Comparison of ENCODE assay signal across 20 cellular contexts in the genomic region with DNA sequence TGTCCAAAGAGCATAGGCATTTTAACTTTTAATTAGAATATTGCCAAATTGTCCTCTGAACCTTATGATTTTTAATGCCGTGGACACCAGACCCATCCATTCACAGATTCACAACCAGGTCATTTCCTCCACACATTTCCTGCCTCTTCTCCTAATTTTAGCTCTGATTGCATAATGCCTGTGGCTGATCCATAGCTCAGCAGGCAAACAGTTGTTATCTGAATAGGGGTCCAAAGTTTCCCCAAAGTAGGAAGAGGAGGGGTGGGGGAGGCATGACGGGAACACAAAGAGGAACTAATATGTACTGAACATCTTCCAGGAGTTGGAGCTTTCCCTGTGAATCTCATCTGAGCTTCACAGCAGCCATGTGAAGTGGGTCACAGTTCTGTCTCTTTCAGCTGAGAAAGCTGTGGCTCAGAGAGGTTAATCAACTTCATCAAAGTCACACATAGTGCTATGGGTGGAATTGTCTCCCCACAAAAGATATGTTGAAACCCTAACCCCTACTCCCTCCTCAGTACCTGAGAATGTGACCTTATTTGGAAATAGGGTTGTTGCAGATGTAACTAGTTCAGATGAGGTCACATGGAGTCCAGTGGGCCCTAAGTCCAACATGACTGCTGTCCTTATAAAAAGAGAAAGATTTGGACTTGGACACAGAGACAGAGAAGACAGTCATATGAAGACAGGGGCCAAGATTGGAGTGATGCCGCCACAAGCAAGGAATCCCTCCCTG.
DNase-seq lines count a peak whose midpoint lies in the region; ATAC-seq and TF ChIP-seq lines count a peak whose summit lies in the region.
"Had no signal": no experiment of that assay in that cellular context is flagged by ENCODE, and none has a peak within 500 bp of the region (broad histone marks: within the 10 kb centered on the region; RNA-seq: fewer than 3 reads in every experiment).

No MANE protein-coding gene starts in this region.

- H3K27me3 ChIP-seq in BLaER1 treated with 17β-estradiol and CSF1 and Interleukin-3, amounts not matched to agents 10 nM and 100 nM = no peaks in the 10 kb centered on the region
- no peaks in the 10 kb centered on the region for H3K27me3 ChIP-seq in psoas muscle (ENCODE audit: insufficient read depth in 3 of 3, low read length in 2 of 3)
- H3K27me3 ChIP-seq: BE2C had no signal

- no peaks in the 10 kb centered on the region for H4K20me1 ChIP-seq in BLaER1 treated with 17β-estradiol and CSF1 and Interleukin-3, amounts not matched to agents 10 nM and 100 nM

- H3K4me3 ChIP-seq in BLaER1 treated with 17β-estradiol and CSF1 and Interleukin-3, amounts not matched to agents 10 nM and 100 nM = no peak overlapping the region
- H3K4me3 ChIP-seq in psoas muscle = no peak overlapping the region

- peak overlapping the region in 4 of 11 experiments; percentile 33 to 53 (median 48); a peak in 6 of 22 replicates for H3K27ac ChIP-seq in BLaER1 treated with 17β-estradiol and CSF1 and Interleukin-3, amounts not matched to agents 10 nM and 100 nM
- H3K27ac ChIP-seq in psoas muscle = peak overlapping the region; percentile 80

- peak; percentile 74 for ATAC-seq in left lobe of liver
- ATAC-seq in psoas muscle = peak in 3 of 4 donors; percentile 14 to 39 (median 17)
- no peak for ATAC-seq in T-cell (replicated peaks in 1 of 4)
- ATAC-seq: PC-3 had no signal

- H3K9me3 ChIP-seq in BLaER1 treated with 17β-estradiol and CSF1 and Interleukin-3, amounts not matched to agents 10 nM and 100 nM (replicated peaks in 1 of 11) = peaks cover 7 to 21% (median 9%) of the 10 kb centered on the region in 11 experiments; a peak in 20 of 22 replicates
- H3K9me3 ChIP-seq in psoas muscle = no peaks in the 10 kb centered on the region
- H3K9me3 ChIP-seq: BE2C had no signal

- H3K4me3 Mint-ChIP-seq in T-cell = no peak overlapping the region
- no peak overlapping the region for H3K4me3 Mint-ChIP-seq in MCF 10A (ENCODE audit: unreplicated experiment)
- H3K4me3 Mint-ChIP-seq: CD4-positive, alpha-beta T cell had no signal

- no peak overlapping the region for H3K27ac Mint-ChIP-seq in T-cell
- no peak overlapping the region for H3K27ac Mint-ChIP-seq in MCF 10A (ENCODE audit: low read depth, unreplicated experiment)
- H3K27ac Mint-ChIP-seq: CD4-positive, alpha-beta T cell had no signal

- POLR2A ChIA-PET in T-cell (lab: Charles Lee) (no interaction called here), MCF 10A (lab: Yijun Ruan, JAX) (no interaction called here)

- H3K4me1 Mint-ChIP-seq in T-cell (no peaks in the 10 kb centered on the region), MCF 10A (ENCODE audit: insufficient read depth, unreplicated experiment) (no peaks in the 10 kb centered on the region)

- TF ChIP-seq CTCF in psoas muscle (IDR thresholded peaks at IDR 0.05) (no peak), MCF 10A (IDR thresholded peaks at IDR 0.05; ENCODE audit: unreplicated experiment) (no peak)

- H3K27me3 Mint-ChIP-seq in T-cell (peaks cover 7 to 11% of the 10 kb centered on the region in 2 donors), MCF 10A (ENCODE audit: insufficient read depth, unreplicated experiment) (no peaks in the 10 kb centered on the region)

- H3K4me1 ChIP-seq in BLaER1 treated with 17β-estradiol and CSF1 and Interleukin-3, amounts not matched to agents 10 nM and 100 nM = peaks cover 12 to 33% (median 23%) of the 10 kb centered on the region in 10 experiments
- peaks cover 25% of the 10 kb centered on the region for H3K4me1 ChIP-seq in psoas muscle
- H3K4me1 ChIP-seq: BE2C had no signal

- no peaks in the 10 kb centered on the region for H3K36me3 ChIP-seq in BLaER1 treated with 17β-estradiol and CSF1 and Interleukin-3, amounts not matched to agents 10 nM and 100 nM
- H3K36me3 ChIP-seq in psoas muscle (ENCODE audit: insufficient read depth in 1 of 2, low read depth in 1 of 2) = no peaks in the 10 kb centered on the region
- H3K36me3 ChIP-seq: BE2C had no signal

- CTCF ChIA-PET in T-cell (lab: Charles Lee) (interaction anchor here in 1 of 2 donors (0.7 kb wide), 1 partner anchor 1152 kb away, joined by 13 read pairs; no protein-coding TSS in a partner anchor), MCF 10A (lab: Yijun Ruan, JAX) (no interaction called here)

- H3K9me3 Mint-ChIP-seq in T-cell = peaks cover 0 to 13% (median 6%) of the 10 kb centered on the region in 3 donors
- H3K9me3 Mint-ChIP-seq in MCF 10A (ENCODE audit: unreplicated experiment) = no peaks in the 10 kb centered on the region

- H3K36me3 Mint-ChIP-seq in T-cell (no peaks in the 10 kb centered on the region), MCF 10A (ENCODE audit: insufficient read depth, unreplicated experiment) (peaks cover 5% of the 10 kb centered on the region)

- BruUV-seq in MCF 10A (replicated peaks; lab: Mats Ljungman, UMichigan) = no TSS peak

- DNase-seq in SKM-1 (lab: John Stamatoyannopoulos, UW; ENCODE audit: unreplicated experiment) = peak; percentile 17
- DNase-seq in left lobe of liver (ENCODE audit: low spot score) = no peak
- no peak for DNase-seq in psoas muscle
- no peak for DNase-seq in T-cell
- DNase-seq in MCF 10A (ENCODE audit: unreplicated experiment) = no peak
- no peak for DNase-seq in dermis blood vessel endothelial cell
- no peak for DNase-seq in activated T-cell treated with anti-CD3 and anti-CD28 coated beads, Interleukin-2, amount 50 U/mL, for 1 hour
- DNase-seq: 8988T; ACHN; BE2C; CD4-positive, alpha-beta T cell; Karpas-422; NCI-H1105 treated with DMSO at 0.1 percent for 48 hours; NCI-H146; NCI-H2029; NCI-H446 treated with DMSO at 0.1 percent for 48 hours; NCI-H526; NK-92 treated with Interleukin-12 subunit alpha and Interleukin-12 subunit beta, amount 100 ng/mL, for 24 hours; PC-3 had no signal

- H3K4me2 ChIP-seq in BLaER1 treated with 17β-estradiol and CSF1 and Interleukin-3, amounts not matched to agents 10 nM and 100 nM = peak overlapping the region; percentile 51 to 82 (median 67)

- 11 to 35% (median 28%) methylated on average over 3 of the region's 3 CpGs for WGBS in psoas muscle, 3 donors

- peak overlapping the region in 1 of 11 experiments; percentile 1; a peak in 1 of 22 replicates for H3K9ac ChIP-seq in BLaER1 treated with 17β-estradiol and CSF1 and Interleukin-3, amounts not matched to agents 10 nM and 100 nM

- intact Hi-C loops in psoas muscle (cut with DNase I) (no loop called here), MCF 10A (cut with micrococcal nuclease) (no loop called here)

Comparison
In these comparisons a context has a peak if more than half of its experiments do, and no peak if none do; other contexts are left out.
1. ATAC-seq: peak in left lobe of liver (single experiment) and psoas muscle (3 of 4); none in T-cell (0 of 4).